Comparison of ENCODE assay signal across 21 cellular contexts in genomic region chr19:43802216-43802951, GRCh38.
"Had no signal": no experiment of that assay in that cellular context is flagged by ENCODE, and none has a peak within 500 bp of the region (broad histone marks: within the 10 kb centered on the region; RNA-seq: fewer than 3 reads in every experiment).

TSS of gene LYPD5 (minus strand) at chr19:43802447. CDS start at chr19:43802380, 67 bp downstream.

- H3K79me2 ChIP-seq: hepatocyte had no signal

- DNase-seq: activated B cell treated with CpG ODN at 0.5 μM for 24 hours; activated CD4-positive, alpha-beta T cell treated with anti-CD3 and anti-CD28 coated beads for 48 hours; activated CD8-positive, alpha-beta memory T cell treated with anti-CD3 and anti-CD28 coated beads, Interleukin-2, amount 50 U/mL, for 4 hours; activated effector memory CD4-positive, alpha-beta T cell treated with anti-CD3 and anti-CD28 coated beads, Interleukin-2, amount 50 U/mL, for 16 hours; activated naive CD4-positive, alpha-beta T cell treated with anti-CD3 and anti-CD28 coated beads, Interleukin-2, amount 50 U/mL, for 16 hours; activated T-cell treated with anti-CD3 and anti-CD28 coated beads, Interleukin-2, amount 50 U/mL, for 4 hours; aorta; effector memory CD4-positive, alpha-beta T cell; foreskin keratinocyte; left colon; nucleus accumbens; retina; spleen; stimulated activated CD4-positive, alpha-beta T cell treated with anti-CD3 and anti-CD28 coated beads, Interleukin-4, amount 100 ng/mL, for 4 hours; stimulated activated naive CD4-positive, alpha-beta T cell; T-helper 9 cell; tibial artery; uterus had no signal

- H3K4me3 ChIP-seq: hepatocyte, lung, spleen, tibial artery, uterus had no signal

- H3K4me2 ChIP-seq: hepatocyte had no signal

- FAIRE-seq: islet of Langerhans had no signal

- H3K27me3 ChIP-seq: foreskin keratinocyte, hepatocyte, uterus had no signal

- H3K27ac ChIP-seq: foreskin keratinocyte, hepatocyte, tibial artery, uterus had no signal

- H2AFZ ChIP-seq: hepatocyte had no signal

- H3K36me3 ChIP-seq: tibial artery, uterus had no signal

- H3K9me3 ChIP-seq: spleen, tibial artery, uterus had no signal

- ATAC-seq: activated T-cell treated with anti-CD3 and anti-CD28 coated beads, Interleukin-2, amount 50 U/mL, for 4 hours; foreskin keratinocyte; left colon had no signal
